Comparison of ENCODE assay signal across 1 cellular context in the genomic region with DNA sequence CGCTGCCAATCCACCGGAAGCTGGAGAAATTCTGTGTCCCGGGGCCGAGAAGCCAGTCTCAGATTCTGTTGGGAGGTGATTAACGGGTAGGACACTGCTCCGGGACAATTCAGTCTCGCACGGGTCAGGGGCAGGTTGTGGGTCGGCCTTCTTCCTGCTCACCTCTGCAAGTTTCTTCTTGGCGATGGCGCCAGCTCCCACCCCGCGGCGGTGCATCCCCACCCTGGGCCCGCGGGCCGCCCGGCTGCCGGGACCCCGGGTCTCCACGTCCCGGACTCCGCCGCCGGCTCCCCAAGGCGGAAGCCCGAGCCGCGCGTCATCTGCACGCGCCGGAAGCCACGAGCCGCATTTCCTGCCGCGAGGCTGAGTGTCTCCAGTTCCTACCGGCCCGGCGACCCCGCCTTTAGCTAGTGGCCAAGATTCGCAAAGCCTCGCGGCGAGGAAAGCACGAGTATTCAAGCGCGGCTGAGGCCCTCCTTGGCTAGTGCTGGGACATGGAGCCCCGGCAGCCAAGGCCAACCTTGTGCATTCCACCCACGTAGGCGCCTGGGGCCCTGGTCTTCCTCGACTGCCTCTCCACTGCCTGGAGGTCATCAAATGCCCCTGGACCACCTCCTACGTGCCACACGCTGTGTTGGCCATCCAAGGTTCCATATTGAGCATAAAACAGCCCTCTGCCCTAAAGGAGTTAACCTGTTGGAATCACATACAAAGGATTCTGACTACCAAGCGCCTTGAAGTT.
TF ChIP-seq lines count a peak whose summit lies in the region.

A gene with protein sequence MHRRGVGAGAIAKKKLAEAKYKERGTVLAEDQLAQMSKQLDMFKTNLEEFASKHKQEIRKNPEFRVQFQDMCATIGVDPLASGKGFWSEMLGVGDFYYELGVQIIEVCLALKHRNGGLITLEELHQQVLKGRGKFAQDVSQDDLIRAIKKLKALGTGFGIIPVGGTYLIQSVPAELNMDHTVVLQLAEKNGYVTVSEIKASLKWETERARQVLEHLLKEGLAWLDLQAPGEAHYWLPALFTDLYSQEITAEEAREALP (minus strand): TSS at position 324 of the 742 bp plus-strand sequence. CDS start 108 bp downstream, at position 216.

TF ChIP-seq in HepG2, 621 proteins besides CTCF, POLR2A, EP300 and RAD21 (continued from another document and continues in another):
- TF ChIP-seq, protein P1, sequence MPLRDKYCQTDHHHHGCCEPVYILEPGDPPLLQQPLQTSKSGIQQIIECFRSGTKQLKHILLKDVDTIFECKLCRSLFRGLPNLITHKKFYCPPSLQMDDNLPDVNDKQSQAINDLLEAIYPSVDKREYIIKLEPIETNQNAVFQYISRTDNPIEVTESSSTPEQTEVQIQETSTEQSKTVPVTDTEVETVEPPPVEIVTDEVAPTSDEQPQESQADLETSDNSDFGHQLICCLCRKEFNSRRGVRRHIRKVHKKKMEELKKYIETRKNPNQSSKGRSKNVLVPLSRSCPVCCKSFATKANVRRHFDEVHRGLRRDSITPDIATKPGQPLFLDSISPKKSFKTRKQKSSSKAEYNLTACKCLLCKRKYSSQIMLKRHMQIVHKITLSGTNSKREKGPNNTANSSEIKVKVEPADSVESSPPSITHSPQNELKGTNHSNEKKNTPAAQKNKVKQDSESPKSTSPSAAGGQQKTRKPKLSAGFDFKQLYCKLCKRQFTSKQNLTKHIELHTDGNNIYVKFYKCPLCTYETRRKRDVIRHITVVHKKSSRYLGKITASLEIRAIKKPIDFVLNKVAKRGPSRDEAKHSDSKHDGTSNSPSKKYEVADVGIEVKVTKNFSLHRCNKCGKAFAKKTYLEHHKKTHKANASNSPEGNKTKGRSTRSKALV (CRISPR knock-in tag; IDR thresholded peaks at IDR 0.05), result peak; percentile 24; the same call in 1 of the 2 replicates
- TF ChIP-seq FOXK1 (CRISPR knock-in tag; IDR thresholded peaks at IDR 0.05; ENCODE audit: borderline replicate concordance, low read depth) (peak; percentile 79; the same call in 1 of the 2 replicates), ZNF451 (CRISPR knock-in tag; IDR thresholded peaks at IDR 0.05) (peak; percentile 83), SP4 (CRISPR knock-in tag; IDR thresholded peaks at IDR 0.05) (peak; percentile 82), ZNF496 (CRISPR knock-in tag; IDR thresholded peaks at IDR 0.05; ENCODE audit: insufficient replicate concordance) (no peak), ZBTB3 (CRISPR knock-in tag; IDR thresholded peaks at IDR 0.05; ENCODE audit: borderline replicate concordance, low read depth) (peak; percentile 95), NFATC3 (CRISPR knock-in tag; IDR thresholded peaks at IDR 0.05) (no peak; the same call in 1 of the 2 replicates), AHR (CRISPR knock-in tag; IDR thresholded peaks at IDR 0.05) (peak; percentile 67; the same call in 1 of the 2 replicates), SCMH1 (CRISPR knock-in tag; IDR thresholded peaks at IDR 0.05; ENCODE audit: borderline replicate concordance) (no peak), SIN3B (IDR thresholded peaks at IDR 0.05; ENCODE audit: low read length) (peak; percentile 86; the same call in 1 of the 2 replicates), ZNF333 (CRISPR knock-in tag; IDR thresholded peaks at IDR 0.05; ENCODE audit: borderline replicate concordance) (peak; percentile 96), ELF4 (CRISPR knock-in tag; IDR thresholded peaks at IDR 0.05; ENCODE audit: borderline replicate concordance) (peak; percentile 91), RARA (CRISPR knock-in tag; IDR thresholded peaks at IDR 0.05) (no peak; the same call in 1 of the 2 replicates), ZNF292 (CRISPR knock-in tag; IDR thresholded peaks at IDR 0.05; ENCODE audit: borderline replicate concordance, low read depth) (peak; percentile 85; the same call in 1 of the 2 replicates), SMAD1 (CRISPR knock-in tag; IDR thresholded peaks at IDR 0.05; ENCODE audit: borderline replicate concordance, low read depth) (peak; percentile 94; the same call in 1 of the 2 replicates), SALL1 (CRISPR knock-in tag; IDR thresholded peaks at IDR 0.05) (peak; percentile 94), TP53 (CRISPR knock-in tag; conservative IDR thresholded peaks at IDR 0.05) (peak; percentile 60; the same call in 1 of the 2 replicates), NFE2 (CRISPR knock-in tag; IDR thresholded peaks at IDR 0.05) (no peak; the same call in 1 of the 2 replicates), ZNF83 (CRISPR knock-in tag; IDR thresholded peaks at IDR 0.05; ENCODE audit: borderline replicate concordance) (peak; percentile 85; the same call in 1 of the 2 replicates), MXI1 (IDR thresholded peaks at IDR 0.05; ENCODE audit: borderline replicate concordance, low read depth, low read length) (peak; percentile 94; the same call in 2 of the 3 replicates), ZNF672 (CRISPR knock-in tag; IDR thresholded peaks at IDR 0.05) (no peak), CEBPB (IDR thresholded peaks at IDR 0.05; ENCODE audit: borderline replicate concordance, low read depth, low read length) (no peak), SRF (IDR thresholded peaks at IDR 0.05; ENCODE audit: low read depth, low read length) (peak; percentile 61; the same call in 1 of the 2 replicates), U2AF1 (optimal IDR thresholded peaks at IDR 0.05; ENCODE audit: low read depth, low read length) (no peak), PLRG1 (conservative IDR thresholded peaks at IDR 0.05) (no peak), ZNF839 (CRISPR knock-in tag; IDR thresholded peaks at IDR 0.05; ENCODE audit: borderline replicate concordance) (peak; percentile 95), ZNF678 (CRISPR knock-in tag; IDR thresholded peaks at IDR 0.05) (peak; percentile 70; the same call in 1 of the 2 replicates), DNMT1 (CRISPR knock-in tag; IDR thresholded peaks at IDR 0.05) (peak; percentile 86; the same call in 1 of the 2 replicates), MYC (CRISPR knock-in tag; IDR thresholded peaks at IDR 0.05; ENCODE audit: borderline replicate concordance) (peak; percentile 99), RFXANK (CRISPR knock-in tag; IDR thresholded peaks at IDR 0.05) (peak; percentile 31; the same call in 1 of the 2 replicates), SOX5 (CRISPR knock-in tag; IDR thresholded peaks at IDR 0.05; ENCODE audit: borderline replicate concordance) (peak; percentile 32; the same call in 1 of the 2 replicates), ZNF547 (CRISPR knock-in tag; IDR thresholded peaks at IDR 0.05) (peak; percentile 95), HNRNPUL1 (IDR thresholded peaks at IDR 0.05; ENCODE audit: low read depth, low read length) (no peak), PTBP1 (IDR thresholded peaks at IDR 0.05; ENCODE audit: low read depth, low read length, poor library complexity, severe bottlenecking) (peak; percentile 41), STAG1 (CRISPR knock-in tag; IDR thresholded peaks at IDR 0.05) (peak; percentile 51), ZNF235 (CRISPR knock-in tag; IDR thresholded peaks at IDR 0.05; ENCODE audit: borderline replicate concordance) (peak; percentile 94), ISX (CRISPR knock-in tag; conservative IDR thresholded peaks at IDR 0.05) (0 out of 2 replicates have a peak, but pooled peaks have one; percentile 93), ZNF841 (CRISPR knock-in tag; IDR thresholded peaks at IDR 0.05; ENCODE audit: borderline replicate concordance) (no peak), GABPB1 (CRISPR knock-in tag; IDR thresholded peaks at IDR 0.05) (peak; percentile 99), ZNF205 (CRISPR knock-in tag; IDR thresholded peaks at IDR 0.05) (peak; percentile 82)
- TF ChIP-seq, protein P2, sequence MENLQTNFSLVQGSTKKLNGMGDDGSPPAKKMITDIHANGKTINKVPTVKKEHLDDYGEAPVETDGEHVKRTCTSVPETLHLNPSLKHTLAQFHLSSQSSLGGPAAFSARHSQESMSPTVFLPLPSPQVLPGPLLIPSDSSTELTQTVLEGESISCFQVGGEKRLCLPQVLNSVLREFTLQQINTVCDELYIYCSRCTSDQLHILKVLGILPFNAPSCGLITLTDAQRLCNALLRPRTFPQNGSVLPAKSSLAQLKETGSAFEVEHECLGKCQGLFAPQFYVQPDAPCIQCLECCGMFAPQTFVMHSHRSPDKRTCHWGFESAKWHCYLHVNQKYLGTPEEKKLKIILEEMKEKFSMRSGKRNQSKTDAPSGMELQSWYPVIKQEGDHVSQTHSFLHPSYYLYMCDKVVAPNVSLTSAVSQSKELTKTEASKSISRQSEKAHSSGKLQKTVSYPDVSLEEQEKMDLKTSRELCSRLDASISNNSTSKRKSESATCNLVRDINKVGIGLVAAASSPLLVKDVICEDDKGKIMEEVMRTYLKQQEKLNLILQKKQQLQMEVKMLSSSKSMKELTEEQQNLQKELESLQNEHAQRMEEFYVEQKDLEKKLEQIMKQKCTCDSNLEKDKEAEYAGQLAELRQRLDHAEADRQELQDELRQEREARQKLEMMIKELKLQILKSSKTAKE (CRISPR knock-in tag; IDR thresholded peaks at IDR 0.05; ENCODE audit: borderline replicate concordance), result no peak
- TF ChIP-seq, protein P3, sequence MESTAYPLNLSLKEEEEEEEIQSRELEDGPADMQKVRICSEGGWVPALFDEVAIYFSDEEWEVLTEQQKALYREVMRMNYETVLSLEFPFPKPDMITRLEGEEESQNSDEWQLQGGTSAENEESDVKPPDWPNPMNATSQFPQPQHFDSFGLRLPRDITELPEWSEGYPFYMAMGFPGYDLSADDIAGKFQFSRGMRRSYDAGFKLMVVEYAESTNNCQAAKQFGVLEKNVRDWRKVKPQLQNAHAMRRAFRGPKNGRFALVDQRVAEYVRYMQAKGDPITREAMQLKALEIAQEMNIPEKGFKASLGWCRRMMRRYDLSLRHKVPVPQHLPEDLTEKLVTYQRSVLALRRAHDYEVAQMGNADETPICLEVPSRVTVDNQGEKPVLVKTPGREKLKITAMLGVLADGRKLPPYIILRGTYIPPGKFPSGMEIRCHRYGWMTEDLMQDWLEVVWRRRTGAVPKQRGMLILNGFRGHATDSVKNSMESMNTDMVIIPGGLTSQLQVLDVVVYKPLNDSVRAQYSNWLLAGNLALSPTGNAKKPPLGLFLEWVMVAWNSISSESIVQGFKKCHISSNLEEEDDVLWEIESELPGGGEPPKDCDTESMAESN (CRISPR knock-in tag; conservative IDR thresholded peaks at IDR 0.05), result peak; percentile 93
- TF ChIP-seq, protein P4, sequence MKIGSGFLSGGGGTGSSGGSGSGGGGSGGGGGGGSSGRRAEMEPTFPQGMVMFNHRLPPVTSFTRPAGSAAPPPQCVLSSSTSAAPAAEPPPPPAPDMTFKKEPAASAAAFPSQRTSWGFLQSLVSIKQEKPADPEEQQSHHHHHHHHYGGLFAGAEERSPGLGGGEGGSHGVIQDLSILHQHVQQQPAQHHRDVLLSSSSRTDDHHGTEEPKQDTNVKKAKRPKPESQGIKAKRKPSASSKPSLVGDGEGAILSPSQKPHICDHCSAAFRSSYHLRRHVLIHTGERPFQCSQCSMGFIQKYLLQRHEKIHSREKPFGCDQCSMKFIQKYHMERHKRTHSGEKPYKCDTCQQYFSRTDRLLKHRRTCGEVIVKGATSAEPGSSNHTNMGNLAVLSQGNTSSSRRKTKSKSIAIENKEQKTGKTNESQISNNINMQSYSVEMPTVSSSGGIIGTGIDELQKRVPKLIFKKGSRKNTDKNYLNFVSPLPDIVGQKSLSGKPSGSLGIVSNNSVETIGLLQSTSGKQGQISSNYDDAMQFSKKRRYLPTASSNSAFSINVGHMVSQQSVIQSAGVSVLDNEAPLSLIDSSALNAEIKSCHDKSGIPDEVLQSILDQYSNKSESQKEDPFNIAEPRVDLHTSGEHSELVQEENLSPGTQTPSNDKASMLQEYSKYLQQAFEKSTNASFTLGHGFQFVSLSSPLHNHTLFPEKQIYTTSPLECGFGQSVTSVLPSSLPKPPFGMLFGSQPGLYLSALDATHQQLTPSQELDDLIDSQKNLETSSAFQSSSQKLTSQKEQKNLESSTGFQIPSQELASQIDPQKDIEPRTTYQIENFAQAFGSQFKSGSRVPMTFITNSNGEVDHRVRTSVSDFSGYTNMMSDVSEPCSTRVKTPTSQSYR (CRISPR knock-in tag; IDR thresholded peaks at IDR 0.05; ENCODE audit: borderline replicate concordance), result peak; percentile 56; the same call in 1 of the 2 replicates
- TF ChIP-seq, protein P5, sequence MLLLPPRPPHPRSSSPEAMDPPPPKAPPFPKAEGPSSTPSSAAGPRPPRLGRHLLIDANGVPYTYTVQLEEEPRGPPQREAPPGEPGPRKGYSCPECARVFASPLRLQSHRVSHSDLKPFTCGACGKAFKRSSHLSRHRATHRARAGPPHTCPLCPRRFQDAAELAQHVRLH (CRISPR knock-in tag; IDR thresholded peaks at IDR 0.05; ENCODE audit: borderline replicate concordance, low read depth), result peak; percentile 96; the same call in 1 of the 2 replicates
- TF ChIP-seq, protein P6, sequence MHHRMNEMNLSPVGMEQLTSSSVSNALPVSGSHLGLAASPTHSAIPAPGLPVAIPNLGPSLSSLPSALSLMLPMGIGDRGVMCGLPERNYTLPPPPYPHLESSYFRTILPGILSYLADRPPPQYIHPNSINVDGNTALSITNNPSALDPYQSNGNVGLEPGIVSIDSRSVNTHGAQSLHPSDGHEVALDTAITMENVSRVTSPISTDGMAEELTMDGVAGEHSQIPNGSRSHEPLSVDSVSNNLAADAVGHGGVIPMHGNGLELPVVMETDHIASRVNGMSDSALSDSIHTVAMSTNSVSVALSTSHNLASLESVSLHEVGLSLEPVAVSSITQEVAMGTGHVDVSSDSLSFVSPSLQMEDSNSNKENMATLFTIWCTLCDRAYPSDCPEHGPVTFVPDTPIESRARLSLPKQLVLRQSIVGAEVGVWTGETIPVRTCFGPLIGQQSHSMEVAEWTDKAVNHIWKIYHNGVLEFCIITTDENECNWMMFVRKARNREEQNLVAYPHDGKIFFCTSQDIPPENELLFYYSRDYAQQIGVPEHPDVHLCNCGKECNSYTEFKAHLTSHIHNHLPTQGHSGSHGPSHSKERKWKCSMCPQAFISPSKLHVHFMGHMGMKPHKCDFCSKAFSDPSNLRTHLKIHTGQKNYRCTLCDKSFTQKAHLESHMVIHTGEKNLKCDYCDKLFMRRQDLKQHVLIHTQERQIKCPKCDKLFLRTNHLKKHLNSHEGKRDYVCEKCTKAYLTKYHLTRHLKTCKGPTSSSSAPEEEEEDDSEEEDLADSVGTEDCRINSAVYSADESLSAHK (CRISPR knock-in tag; IDR thresholded peaks at IDR 0.05; ENCODE audit: borderline replicate concordance), result no peak
